Comparison of ENCODE assay signal across 1 cellular context in genomic region chr7:150399421-150399820, GRCh38.
TF ChIP-seq lines count a peak whose summit lies in the region.

No MANE protein-coding gene starts in this region.

TF ChIP-seq in K562, 482 proteins besides CTCF, POLR2A, EP300 and RAD21:
- TF ChIP-seq PURB (CRISPR knock-in tag; IDR thresholded peaks at IDR 0.05; ENCODE audit: low read depth), result 0 out of 2 replicates have a peak, but pooled peaks have one; percentile 45
- TF ChIP-seq RERE (CRISPR knock-in tag; IDR thresholded peaks at IDR 0.05; ENCODE audit: borderline replicate concordance), result peak; percentile 11; the same call in 1 of the 2 replicates
- no peak for TF ChIP-seq ZNF408 (CRISPR knock-in tag; IDR thresholded peaks at IDR 0.05; ENCODE audit: low read depth)
- 0 out of 2 replicates have a peak, but pooled peaks have one; percentile 22 for TF ChIP-seq POLR2G (IDR thresholded peaks at IDR 0.05; ENCODE audit: low read depth, low read length)
- peak; percentile 32 for TF ChIP-seq WHSC1 (IDR thresholded peaks at IDR 0.05; ENCODE audit: low read length)
- TF ChIP-seq KAT7 (CRISPR knock-in tag; IDR thresholded peaks at IDR 0.05; ENCODE audit: borderline replicate concordance), result peak; percentile 62; the same call in 1 of the 2 replicates
